ENCODE assay signal across 10 cellular contexts in genomic region chr9:92438900-92439526, GRCh38. TPM values are rescaled to one million over a fixed set of nuclear protein-coding genes. Genes with fewer than 3 reads are reported as not detected.
DNase-seq lines count a peak whose midpoint lies in the region; ATAC-seq and TF ChIP-seq lines count a peak whose summit lies in the region.
"Had no signal": no experiment of that assay in that cellular context is flagged by ENCODE, and none has a peak within 500 bp of the region (broad histone marks: within the 10 kb centered on the region; RNA-seq: fewer than 3 reads in every experiment).

No MANE protein-coding gene starts in this region.

- H3K4me2 ChIP-seq in MM.1S (ENCODE audit: low read depth, low read length): no peak overlapping the region

- in situ Hi-C loops in G401 (cut with HindIII; ENCODE audit: low sequenced_read_pairs): no loop called here

- H3K9me3 Mint-ChIP-seq in Caco-2 (ENCODE audit: unreplicated experiment): no peaks in the 10 kb centered on the region
- peaks cover 5% of the 10 kb centered on the region for H3K9me3 Mint-ChIP-seq in osteocyte (ENCODE audit: unreplicated experiment)

- H3K27me3 ChIP-seq in Caco-2 (replicated peaks; ENCODE audit: control insufficient read depth, insufficient read depth, low read length) (no peaks in the 10 kb centered on the region), MM.1S (replicated peaks; ENCODE audit: insufficient read depth, low read length) (no peaks in the 10 kb centered on the region)

- intact Hi-C loops in Caco-2 (cut with micrococcal nuclease; ENCODE audit: unreplicated experiment): no loop called here

- H3K36me3 ChIP-seq in Caco-2 (ENCODE audit: control insufficient read depth, insufficient read depth, low read length) (no peaks in the 10 kb centered on the region), MM.1S (replicated peaks; ENCODE audit: insufficient read depth, low read length) (no peaks in the 10 kb centered on the region)

- no peaks in the 10 kb centered on the region for H3K9me3 ChIP-seq in Caco-2
- H3K9me3 ChIP-seq in MM.1S (replicated peaks; ENCODE audit: insufficient read depth, low read length): no peaks in the 10 kb centered on the region

- POLR2A ChIA-PET in Caco-2 (lab: Charles Lee): no interaction called here

- CTCF ChIA-PET in Caco-2 (lab: Charles Lee): interaction anchor here (1.3 kb wide), 1 partner anchor 111 kb away, joined by 5 read pairs; no protein-coding TSS in a partner anchor

- H3K79me2 ChIP-seq in MM.1S (ENCODE audit: low read length): no peaks in the 10 kb centered on the region

- no peak overlapping the region for H3K27ac ChIP-seq in MM.1S (ENCODE audit: low read length)

- H3K4me1 Mint-ChIP-seq in Caco-2 (ENCODE audit: low read depth, unreplicated experiment): no peaks in the 10 kb centered on the region
- H3K4me1 Mint-ChIP-seq in osteocyte (ENCODE audit: unreplicated experiment): peaks cover 14% of the 10 kb centered on the region

- TF ChIP-seq CTCF in Caco-2 (IDR thresholded peaks at IDR 0.05; ENCODE audit: insufficient read depth in 1 of 2, low read depth in 1 of 2, low read length in 1 of 2, severe bottlenecking in 1 of 2, unreplicated experiment in 1 of 2) (peak; percentile 9 to 23), MM.1S (IDR thresholded peaks at IDR 0.05; ENCODE audit: low read length) (no peak), osteocyte (IDR thresholded peaks at IDR 0.05) (peak; percentile 59)

- H3K27me3 Mint-ChIP-seq in Caco-2 (ENCODE audit: insufficient read depth, unreplicated experiment) (no peaks in the 10 kb centered on the region), osteocyte (ENCODE audit: unreplicated experiment) (no peaks in the 10 kb centered on the region)

- H3K9me2 ChIP-seq in MM.1S (replicated peaks; ENCODE audit: insufficient read depth, low read length): no peaks in the 10 kb centered on the region

- H3K9ac ChIP-seq in MM.1S (ENCODE audit: low read length): no peak overlapping the region

- no TSS peak for BruUV-seq in Caco-2 (replicated peaks; lab: Mats Ljungman, UMichigan)

- no peak overlapping the region for H2AFZ ChIP-seq in MM.1S (ENCODE audit: low read length)

- H3K36me3 Mint-ChIP-seq in Caco-2 (ENCODE audit: insufficient read depth, unreplicated experiment): no peaks in the 10 kb centered on the region
- peaks cover 9% of the 10 kb centered on the region for H3K36me3 Mint-ChIP-seq in osteocyte (ENCODE audit: unreplicated experiment)

- H4K20me1 ChIP-seq in MM.1S (ENCODE audit: insufficient read depth, low read length): no peaks in the 10 kb centered on the region

- H3K4me3 Mint-ChIP-seq in Caco-2 (ENCODE audit: unreplicated experiment): no peak overlapping the region
- H3K4me3 Mint-ChIP-seq in osteocyte (ENCODE audit: unreplicated experiment): no peak overlapping the region

- H3K4me1 ChIP-seq in Caco-2: no peaks in the 10 kb centered on the region; the same call in 1 of the 2 replicates
- H3K4me1 ChIP-seq in MM.1S (ENCODE audit: low read length): no peaks in the 10 kb centered on the region

- DNase-seq in Caco-2 (no peak), MM.1S (peak; percentile 18), dedifferentiated amniotic fluid mesenchymal stem cell (ENCODE audit: extremely low spot score) (peak; percentile 36), osteocyte (ENCODE audit: extremely low spot score, unreplicated experiment) (no peak), hepatic stellate cell (ENCODE audit: low spot score) (no peak), G401 (ENCODE audit: low spot score) (no peak), OCI-M2 (lab: John Stamatoyannopoulos, UW; ENCODE audit: unreplicated experiment) (no peak)
- DNase-seq: NCI-H187 had no signal

- no peaks in the 10 kb centered on the region for H3F3A ChIP-seq in MM.1S (ENCODE audit: insufficient read depth, low read length)

- H3K27ac Mint-ChIP-seq in Caco-2 (ENCODE audit: unreplicated experiment) (no peak overlapping the region), osteocyte (ENCODE audit: unreplicated experiment) (no peak overlapping the region)

- no peak for ATAC-seq in GM21619 (IDR thresholded peaks at IDR 0.05; ENCODE audit: unreplicated experiment)

- H3K4me3 ChIP-seq in Caco-2 (ENCODE audit: low read depth, low read length) (no peak overlapping the region), MM.1S (ENCODE audit: low read length) (no peak overlapping the region)
- H3K4me3 ChIP-seq: lung had no signal

RNA-seq across cellular contexts. Expression of gene OMD, which starts 14.7 kb away (rescaled TPM):
- not detected in 2 replicates for total RNA-seq in Caco-2 (2022)
- total RNA-seq in osteocyte: 27.2 and 31.1 TPM in 2 replicates
- not detected in 2 replicates for total RNA-seq in G401 (2014; rRNA removed; shearing (Covaris generic))

RNA-seq across cellular contexts. Expression of gene OGN, which starts 34.6 kb away (rescaled TPM):
- not detected in 2 replicates for total RNA-seq in Caco-2 (2022)
- 3.9 and 5.5 TPM in 2 replicates for total RNA-seq in osteocyte
- not detected in 2 replicates for total RNA-seq in G401 (2014; rRNA removed; shearing (Covaris generic))

RNA-seq across cellular contexts. Expression of gene ASPN, which starts 43.3 kb away (rescaled TPM):
- total RNA-seq in Caco-2 (2022) (not detected in 2 replicates), osteocyte (116 and 129 TPM in 2 replicates)
- total RNA-seq in G401 (2014; rRNA removed; shearing (Covaris generic)): not detected in 2 replicates

Comparison
In these comparisons a context has a peak if more than half of its experiments do, and no peak if none do; other contexts are left out.
1. DNase-seq: peak in MM.1S (single experiment) and dedifferentiated amniotic fluid mesenchymal stem cell (single experiment); none in Caco-2 (0 of 2), osteocyte (single experiment), hepatic stellate cell (single experiment), G401 (single experiment) and OCI-M2 (single experiment).
2. RNA of gene OMD, which starts 14.7 kb away (total RNA-seq): 27.2 to 31.1 TPM in osteocyte; not detected in Caco-2 and not detected in G401; every median in the first group is over 10 times any median in the second.
3. RNA of gene ASPN, which starts 43.3 kb away (total RNA-seq): 116 to 129 TPM in osteocyte; not detected in Caco-2 and not detected in G401; every median in the first group is over 100 times any median in the second.